Comparison of ENCODE assay signal across 14 cellular contexts in genomic region chr10:24307696-24308476, GRCh38.
DNase-seq lines count a peak whose midpoint lies in the region; ATAC-seq and TF ChIP-seq lines count a peak whose summit lies in the region.
"Had no signal": no experiment of that assay in that cellular context is flagged by ENCODE, and none has a peak within 500 bp of the region (broad histone marks: within the 10 kb centered on the region; RNA-seq: fewer than 3 reads in every experiment).

No MANE protein-coding gene starts in this region.

- H3K4me1 Mint-ChIP-seq in brain (peaks cover 31% of the 10 kb centered on the region), nephron (peaks cover 61% of the 10 kb centered on the region), WTC11 (peaks cover 24% of the 10 kb centered on the region)
- H3K4me1 Mint-ChIP-seq: activated CD4-positive, alpha-beta T cell treated with anti-CD3 and anti-CD28 coated beads, Interleukin-2, amount 10 ng/mL, durations not matched to agents 24 days and 14 days; immature natural killer cell; stimulated activated memory B cell treated with anti-CD40 and anti-IgM and Interleukin-4, amounts not matched to agents 10 μg/mL and 1 μg/mL and 100 μg/mL, for 72 hours had no signal

- CTCF ChIA-PET in WTC11 (lab: Charles Lee), result interaction anchor here (3.0 kb wide), 1 partner anchor 11 kb away, joined by 16 read pairs; no protein-coding TSS in a partner anchor

- peaks cover 7% of the 10 kb centered on the region for H3K27me3 Mint-ChIP-seq in brain
- no peaks in the 10 kb centered on the region for H3K27me3 Mint-ChIP-seq in nephron (ENCODE audit: low read depth)
- no peaks in the 10 kb centered on the region for H3K27me3 Mint-ChIP-seq in WTC11 (ENCODE audit: low read depth)
- H3K27me3 Mint-ChIP-seq: activated CD4-positive, alpha-beta T cell treated with anti-CD3 and anti-CD28 coated beads, Interleukin-2, amount 10 ng/mL, durations not matched to agents 24 days and 14 days; stimulated activated memory B cell treated with anti-CD40 and anti-IgM and Interleukin-4, amounts not matched to agents 10 μg/mL and 1 μg/mL and 100 μg/mL, for 72 hours had no signal

- intact Hi-C loops in heart left ventricle (cut with DNase I), result no loop called here
- intact Hi-C loops in thyroid gland (cut with DNase I), result no loop called here

- H3K9me3 Mint-ChIP-seq in brain (peaks cover 0 to 3% (median 0%) of the 10 kb centered on the region in 5 experiments), nephron (no peaks in the 10 kb centered on the region), WTC11 (peaks cover 4% of the 10 kb centered on the region)

- no peak for TF ChIP-seq CTCF in brain (conservative IDR thresholded peaks at IDR 0.05)
- no peak for TF ChIP-seq CTCF in heart left ventricle (IDR thresholded peaks at IDR 0.05)
- TF ChIP-seq CTCF in nephron (IDR thresholded peaks at IDR 0.05; ENCODE audit: unreplicated experiment in 3 of 3), result no peak
- no peak for TF ChIP-seq CTCF in thyroid gland (IDR thresholded peaks at IDR 0.05)
- TF ChIP-seq CTCF in WTC11 (IDR thresholded peaks at IDR 0.05), result no peak

- H3K36me3 Mint-ChIP-seq in brain, result no peaks in the 10 kb centered on the region
- H3K36me3 Mint-ChIP-seq in nephron (ENCODE audit: low read depth), result peaks cover 58% of the 10 kb centered on the region
- peaks cover 3% of the 10 kb centered on the region; the same call in 1 of the 2 replicates for H3K36me3 Mint-ChIP-seq in WTC11
- H3K36me3 Mint-ChIP-seq: immature natural killer cell; stimulated activated memory B cell treated with anti-CD40 and anti-IgM and Interleukin-4, amounts not matched to agents 10 μg/mL and 1 μg/mL and 100 μg/mL, for 72 hours had no signal

- no peaks in the 10 kb centered on the region for H3K9me3 ChIP-seq in heart left ventricle
- no peaks in the 10 kb centered on the region for H3K9me3 ChIP-seq in thyroid gland
- H3K9me3 ChIP-seq: tibial artery had no signal

- H3K27ac ChIP-seq in heart left ventricle, result peak overlapping the region in 11 of 12 donors; percentile 45 to 82 (median 60)
- H3K27ac ChIP-seq in thyroid gland, result peak overlapping the region in 2 of 3 donors; percentile 55 to 58
- H3K27ac ChIP-seq: tibial artery had no signal

- DNase-seq in heart left ventricle (peak in 4 of 5 donors; percentile 40 to 71 (median 48)), thyroid gland (peak; percentile 68 to 70), epidermal melanocyte (ENCODE audit: insufficient read length, low spot score) (no peak), WTC11 (ENCODE audit: low spot score) (no peak)
- no peak for DNase-seq in activated CD8-positive, alpha-beta memory T cell treated with anti-CD3 and anti-CD28 coated beads for 24 hours
- DNase-seq: activated CD4-positive, alpha-beta T cell treated with anti-CD3 and anti-CD28 coated beads, Interleukin-2, amount 10 ng/mL, durations not matched to agents 24 days and 14 days; DMS79; immature natural killer cell; NCI-H69; tibial artery had no signal

- peaks cover 3 to 51% (median 27%) of the 10 kb centered on the region in 12 donors for H3K4me1 ChIP-seq in heart left ventricle
- H3K4me1 ChIP-seq in thyroid gland, result peaks cover 27 to 28% of the 10 kb centered on the region in 2 donors

- TF ChIP-seq POLR2A in heart left ventricle (IDR thresholded peaks at IDR 0.05) (no peak), thyroid gland (IDR thresholded peaks at IDR 0.05) (no peak)

- no peaks in the 10 kb centered on the region for H3K27me3 ChIP-seq in heart left ventricle
- H3K27me3 ChIP-seq in thyroid gland, result no peaks in the 10 kb centered on the region
- H3K27me3 ChIP-seq: tibial artery had no signal

- POLR2A ChIA-PET in WTC11 (lab: Charles Lee), result no interaction called here

- H3K36me3 ChIP-seq in heart left ventricle, result no peaks in the 10 kb centered on the region
- H3K36me3 ChIP-seq in thyroid gland, result no peaks in the 10 kb centered on the region
- H3K36me3 ChIP-seq: tibial artery had no signal

- whole genome bisulfite sequencing in heart left ventricle, 4 donors, result 52 to 62% (median 56%) methylated on average over 11 of the region's 11 CpGs
- 74 to 78% methylated on average over 11 of the region's 11 CpGs for WGBS in thyroid gland, 2 donors

- H3K4me3 ChIP-seq in heart left ventricle (no peak overlapping the region), thyroid gland (replicated peaks in 1 of 3) (no peak overlapping the region)
- H3K4me3 ChIP-seq: lung, tibial artery had no signal

- H3K27ac Mint-ChIP-seq in brain (peak overlapping the region; percentile 25 to 71 (median 51)), nephron (peak overlapping the region; percentile 69 to 85 (median 69)), WTC11 (no peak overlapping the region)
- H3K27ac Mint-ChIP-seq: activated CD4-positive, alpha-beta T cell treated with anti-CD3 and anti-CD28 coated beads, Interleukin-2, amount 10 ng/mL, durations not matched to agents 24 days and 14 days; immature natural killer cell; stimulated activated memory B cell treated with anti-CD40 and anti-IgM and Interleukin-4, amounts not matched to agents 10 μg/mL and 1 μg/mL and 100 μg/mL, for 72 hours had no signal

- peak; percentile 29 to 78 (median 51) for ATAC-seq in heart left ventricle
- no peak for ATAC-seq in WTC11
- ATAC-seq: stimulated activated memory B cell treated with anti-CD40 and anti-IgM and Interleukin-4, amounts not matched to agents 10 μg/mL and 1 μg/mL and 100 μg/mL, for 72 hours had no signal

- H3K4me3 Mint-ChIP-seq in brain, result peak overlapping the region in 1 of 5 experiments; percentile 43
- H3K4me3 Mint-ChIP-seq in nephron, result no peak overlapping the region
- H3K4me3 Mint-ChIP-seq in WTC11, result no peak overlapping the region
- H3K4me3 Mint-ChIP-seq: activated CD4-positive, alpha-beta T cell treated with anti-CD3 and anti-CD28 coated beads, Interleukin-2, amount 10 ng/mL, durations not matched to agents 24 days and 14 days; immature natural killer cell; stimulated activated memory B cell treated with anti-CD40 and anti-IgM and Interleukin-4, amounts not matched to agents 10 μg/mL and 1 μg/mL and 100 μg/mL, for 72 hours had no signal

TF ChIP-seq in WTC11, 78 proteins besides CTCF, POLR2A, EP300 and RAD21:
- TF ChIP-seq GRHL2 (CRISPR knock-in tag; IDR thresholded peaks at IDR 0.05; ENCODE audit: insufficient replicate concordance, severe bottlenecking), result no peak
- no peak for TF ChIP-seq OVOL2 (CRISPR knock-in tag; IDR thresholded peaks at IDR 0.05; ENCODE audit: borderline replicate concordance)
- TF ChIP-seq FOXP1 (CRISPR knock-in tag; IDR thresholded peaks at IDR 0.05; ENCODE audit: borderline replicate concordance), result no peak

Comparison
In these comparisons a context has a peak if more than half of its experiments do, and no peak if none do; other contexts are left out.
1. DNase-seq: peak in heart left ventricle (4 of 5) and thyroid gland (2 of 2); none in epidermal melanocyte (single experiment), WTC11 (single experiment) and activated CD8-positive, alpha-beta memory T cell treated with anti-CD3 and anti-CD28 coated beads for 24 hours (single experiment).